ENCODE assay signal across 20 cellular contexts in the genomic region with DNA sequence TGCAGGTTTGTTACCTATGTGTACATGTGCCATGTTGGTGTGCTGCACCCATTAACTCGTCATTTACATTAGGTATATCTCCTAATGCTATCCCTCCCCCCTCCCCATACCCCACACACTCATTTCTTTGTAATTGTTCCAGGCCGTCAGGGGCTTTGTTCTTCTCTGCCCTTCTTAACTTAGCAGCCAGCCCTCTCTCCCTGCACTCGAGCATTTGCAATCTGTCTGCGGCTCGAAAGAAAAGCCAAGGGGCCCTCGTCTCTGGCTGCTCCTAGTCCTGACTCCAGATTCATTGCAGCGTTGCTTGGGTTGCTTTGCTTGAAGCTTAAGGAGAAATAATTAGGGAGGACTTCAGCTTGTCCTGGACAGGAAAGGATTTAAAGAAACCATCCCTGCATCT.
DNase-seq lines count a peak whose midpoint lies in the region; ATAC-seq and TF ChIP-seq lines count a peak whose summit lies in the region.
"Had no signal": no experiment of that assay in that cellular context is flagged by ENCODE, and none has a peak within 500 bp of the region (broad histone marks: within the 10 kb centered on the region; RNA-seq: fewer than 3 reads in every experiment).

No MANE protein-coding gene starts in this region.

- H3K4me1 Mint-ChIP-seq in H9 = peaks cover 20 to 22% of the 10 kb centered on the region in 2 experiments
- peaks cover 13% of the 10 kb centered on the region for H3K4me1 Mint-ChIP-seq in WTC11
- H3K4me1 Mint-ChIP-seq in glutamatergic neuron (ENCODE audit: low read depth, unreplicated experiment) = peaks cover 15% of the 10 kb centered on the region
- peaks cover 26% of the 10 kb centered on the region for H3K4me1 Mint-ChIP-seq in progenitor cell of endocrine pancreas (ENCODE audit: low read depth)
- H3K4me1 Mint-ChIP-seq: IgD-negative memory B cell had no signal

- H3K27ac Mint-ChIP-seq in H9 (peak overlapping the region; percentile 37 to 91 (median 39); a peak in 2 of 7 replicates), WTC11 (no peak overlapping the region), glutamatergic neuron (ENCODE audit: unreplicated experiment) (peak overlapping the region; percentile 80), progenitor cell of endocrine pancreas (peak overlapping the region; percentile 63)
- H3K27ac Mint-ChIP-seq: CD4-positive, alpha-beta T cell; IgD-negative memory B cell had no signal

- no peaks in the 10 kb centered on the region for H3K27me3 ChIP-seq in H9 (ENCODE audit: insufficient read depth, low read length)

- H2BK15ac ChIP-seq in H9 (ENCODE audit: low read depth, low read length) = no peak overlapping the region

- no peaks in the 10 kb centered on the region for H3K79me2 ChIP-seq in H9 (ENCODE audit: insufficient read depth, low read length)

- POLR2A ChIA-PET in WTC11 (lab: Charles Lee) = no interaction called here

- no peak overlapping the region for H3K9ac ChIP-seq in H9 (ENCODE audit: extremely low read depth, insufficient read length, low read length)

- no peak for TF ChIP-seq CTCF in H9 (conservative IDR thresholded peaks at IDR 0.05)
- TF ChIP-seq CTCF in WTC11 (IDR thresholded peaks at IDR 0.05) = no peak
- TF ChIP-seq CTCF in glutamatergic neuron (IDR thresholded peaks at IDR 0.05; ENCODE audit: partially characterized antibody, unreplicated experiment) = no peak
- no peak for TF ChIP-seq CTCF in progenitor cell of endocrine pancreas (IDR thresholded peaks at IDR 0.05; ENCODE audit: unreplicated experiment)

- H3K4me1 ChIP-seq in H9 (ENCODE audit: insufficient read depth, low read length) = no peaks in the 10 kb centered on the region
- H3K4me1 ChIP-seq: A549 had no signal

- no peak overlapping the region for H2BK5ac ChIP-seq in H9 (ENCODE audit: insufficient read length, low read length)

- no peak overlapping the region for H4K8ac ChIP-seq in H9 (replicated peaks; ENCODE audit: insufficient read length, low read depth, low read length)

- no peaks in the 10 kb centered on the region for H3K79me1 ChIP-seq in H9 (ENCODE audit: insufficient read depth, low read depth, low read length, poor library complexity, severe bottlenecking)

- no peaks in the 10 kb centered on the region for H3K23me2 ChIP-seq in H9 (ENCODE audit: insufficient read length, low read depth, low read length, poor library complexity, severe bottlenecking)

- CTCF ChIA-PET in WTC11 (lab: Charles Lee) = interaction anchor here (1.3 to 2.0 kb wide), 2 partner anchors 27 to 319 kb away, joined by 3 to 9 read pairs; no protein-coding TSS in a partner anchor

- no peak overlapping the region for H3K18ac ChIP-seq in H9 (ENCODE audit: insufficient read length, low read depth, low read length)

- H3K9me3 Mint-ChIP-seq in H9 (no peaks in the 10 kb centered on the region), WTC11 (no peaks in the 10 kb centered on the region), glutamatergic neuron (ENCODE audit: unreplicated experiment) (peaks cover 6% of the 10 kb centered on the region), progenitor cell of endocrine pancreas (ENCODE audit: low read depth) (no peaks in the 10 kb centered on the region)
- H3K9me3 Mint-ChIP-seq: CD4-positive, alpha-beta T cell; IgD-negative memory B cell had no signal

- H2BK12ac ChIP-seq in H9 (ENCODE audit: insufficient read length, low read depth, low read length) = no peak overlapping the region

- H3K27me3 Mint-ChIP-seq in H9 (ENCODE audit: low read depth) (no peaks in the 10 kb centered on the region), WTC11 (ENCODE audit: low read depth) (no peaks in the 10 kb centered on the region), glutamatergic neuron (ENCODE audit: unreplicated experiment) (peaks cover 5% of the 10 kb centered on the region), progenitor cell of endocrine pancreas (no peaks in the 10 kb centered on the region)
- H3K27me3 Mint-ChIP-seq: CD4-positive, alpha-beta T cell; IgD-negative memory B cell had no signal

- H2BK20ac ChIP-seq in H9 (ENCODE audit: low read depth, low read length, poor library complexity, severe bottlenecking) = no peak overlapping the region

- H3K4me3 Mint-ChIP-seq in H9 (no peak overlapping the region), WTC11 (no peak overlapping the region), glutamatergic neuron (ENCODE audit: unreplicated experiment) (peak overlapping the region; percentile 23), progenitor cell of endocrine pancreas (ENCODE audit: low read depth) (no peak overlapping the region)
- H3K4me3 Mint-ChIP-seq: CD4-positive, alpha-beta T cell had no signal

- H3K9me3 ChIP-seq in H9 (ENCODE audit: control insufficient read depth, low read depth, low read length) = no peaks in the 10 kb centered on the region
- H3K9me3 ChIP-seq: A549, MG63 had no signal

- H3K27ac ChIP-seq in H9 (ENCODE audit: insufficient read length, low read depth, low read length) = no peak overlapping the region
- H3K27ac ChIP-seq: A549, PC-9, RWPE1 had no signal

- no peak overlapping the region for H4K91ac ChIP-seq in H9 (ENCODE audit: insufficient read length, low read depth, low read length)

- no peaks in the 10 kb centered on the region for H4K20me1 ChIP-seq in H9 (ENCODE audit: control insufficient read depth, insufficient read depth, insufficient read length)

- H3K56ac ChIP-seq in H9 (ENCODE audit: insufficient read length, low read depth, low read length) = no peak overlapping the region

- H2BK120ac ChIP-seq in H9 (ENCODE audit: low read depth, low read length, poor library complexity, severe bottlenecking) = no peak overlapping the region

- H2AFZ ChIP-seq in H9 (ENCODE audit: low read length) = no peak overlapping the region
- H2AFZ ChIP-seq: PC-9 had no signal

- WGBS in H9 (ENCODE audit: extremely low coverage, insufficient read length, low lambda C conversion rate) = no CpG with 5 or more reads among the region's 7 CpGs

- no peak overlapping the region for H3T11ph ChIP-seq in H9 (ENCODE audit: low read length)

- DNase-seq in H9 (no peak), WTC11 (ENCODE audit: low spot score) (no peak), glutamatergic neuron (no peak), progenitor cell of endocrine pancreas (ENCODE audit: low spot score, unreplicated experiment) (no peak), activated T-cell treated with anti-CD3 and anti-CD28 coated beads for 4 hours (no peak)
- DNase-seq: CD4-positive, alpha-beta T cell; GOT3; Kasumi-1; MG63; NCI-H1092; NCI-H2081; NCI-H226; NCI-H526; PC-9 had no signal

- H4K5ac ChIP-seq in H9 (ENCODE audit: insufficient read length, low read depth, low read length) = no peak overlapping the region

- ATAC-seq in WTC11 (peak; percentile 31), HG03460 (IDR thresholded peaks at IDR 0.05; ENCODE audit: unreplicated experiment) (no peak), GM18870 (IDR thresholded peaks at IDR 0.05; ENCODE audit: unreplicated experiment) (no peak)
- ATAC-seq: A549, GM12878 had no signal

- H2AK5ac ChIP-seq in H9 (ENCODE audit: insufficient read length, low read length) = no peak overlapping the region

- no peak overlapping the region for H3K4ac ChIP-seq in H9 (ENCODE audit: low read depth, low read length)

- H3K36me3 Mint-ChIP-seq in H9 (ENCODE audit: insufficient read depth in 1 of 3, low read depth in 3 of 3) (no peaks in the 10 kb centered on the region), WTC11 (no peaks in the 10 kb centered on the region), glutamatergic neuron (ENCODE audit: unreplicated experiment) (no peaks in the 10 kb centered on the region), progenitor cell of endocrine pancreas (ENCODE audit: insufficient read depth) (no peaks in the 10 kb centered on the region)
- H3K36me3 Mint-ChIP-seq: IgD-negative memory B cell had no signal

- H3K23ac ChIP-seq in H9 (ENCODE audit: insufficient read length, low read depth, low read length) = no peak overlapping the region

- no peak overlapping the region for H3K14ac ChIP-seq in H9 (ENCODE audit: insufficient read depth, low read length)

- H3K4me2 ChIP-seq in H9 (ENCODE audit: insufficient read depth, insufficient read length, low read length) = no peak overlapping the region
- H3K4me2 ChIP-seq: A549, PC-9 had no signal

TF ChIP-seq in WTC11, 78 proteins besides CTCF, POLR2A, EP300 and RAD21:
- TF ChIP-seq RELA (CRISPR knock-in tag; IDR thresholded peaks at IDR 0.05; ENCODE audit: borderline replicate concordance) (no peak), CREM (CRISPR knock-in tag; IDR thresholded peaks at IDR 0.05) (no peak), PRRX2 (CRISPR knock-in tag; IDR thresholded peaks at IDR 0.05) (no peak), HMGA2 (CRISPR knock-in tag; IDR thresholded peaks at IDR 0.05) (no peak), ZNF512 (CRISPR knock-in tag; IDR thresholded peaks at IDR 0.05; ENCODE audit: borderline replicate concordance) (no peak), CREB1 (CRISPR knock-in tag; IDR thresholded peaks at IDR 0.05) (no peak), NFYB (CRISPR knock-in tag; conservative IDR thresholded peaks at IDR 0.05; ENCODE audit: low read depth) (no peak), NR1H2 (CRISPR knock-in tag; IDR thresholded peaks at IDR 0.05) (no peak), NFATC4 (CRISPR knock-in tag; IDR thresholded peaks at IDR 0.05) (no peak)
- TF ChIP-seq, protein P1, sequence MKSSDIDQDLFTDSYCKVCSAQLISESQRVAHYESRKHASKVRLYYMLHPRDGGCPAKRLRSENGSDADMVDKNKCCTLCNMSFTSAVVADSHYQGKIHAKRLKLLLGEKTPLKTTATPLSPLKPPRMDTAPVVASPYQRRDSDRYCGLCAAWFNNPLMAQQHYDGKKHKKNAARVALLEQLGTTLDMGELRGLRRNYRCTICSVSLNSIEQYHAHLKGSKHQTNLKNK (CRISPR knock-in tag; IDR thresholded peaks at IDR 0.05) = no peak
- TF ChIP-seq, protein P2, sequence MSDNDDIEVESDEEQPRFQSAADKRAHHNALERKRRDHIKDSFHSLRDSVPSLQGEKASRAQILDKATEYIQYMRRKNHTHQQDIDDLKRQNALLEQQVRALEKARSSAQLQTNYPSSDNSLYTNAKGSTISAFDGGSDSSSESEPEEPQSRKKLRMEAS (CRISPR knock-in tag; IDR thresholded peaks at IDR 0.05) = no peak
